7 cellular contexts compared by ENCODE assay signal in the genomic region with DNA sequence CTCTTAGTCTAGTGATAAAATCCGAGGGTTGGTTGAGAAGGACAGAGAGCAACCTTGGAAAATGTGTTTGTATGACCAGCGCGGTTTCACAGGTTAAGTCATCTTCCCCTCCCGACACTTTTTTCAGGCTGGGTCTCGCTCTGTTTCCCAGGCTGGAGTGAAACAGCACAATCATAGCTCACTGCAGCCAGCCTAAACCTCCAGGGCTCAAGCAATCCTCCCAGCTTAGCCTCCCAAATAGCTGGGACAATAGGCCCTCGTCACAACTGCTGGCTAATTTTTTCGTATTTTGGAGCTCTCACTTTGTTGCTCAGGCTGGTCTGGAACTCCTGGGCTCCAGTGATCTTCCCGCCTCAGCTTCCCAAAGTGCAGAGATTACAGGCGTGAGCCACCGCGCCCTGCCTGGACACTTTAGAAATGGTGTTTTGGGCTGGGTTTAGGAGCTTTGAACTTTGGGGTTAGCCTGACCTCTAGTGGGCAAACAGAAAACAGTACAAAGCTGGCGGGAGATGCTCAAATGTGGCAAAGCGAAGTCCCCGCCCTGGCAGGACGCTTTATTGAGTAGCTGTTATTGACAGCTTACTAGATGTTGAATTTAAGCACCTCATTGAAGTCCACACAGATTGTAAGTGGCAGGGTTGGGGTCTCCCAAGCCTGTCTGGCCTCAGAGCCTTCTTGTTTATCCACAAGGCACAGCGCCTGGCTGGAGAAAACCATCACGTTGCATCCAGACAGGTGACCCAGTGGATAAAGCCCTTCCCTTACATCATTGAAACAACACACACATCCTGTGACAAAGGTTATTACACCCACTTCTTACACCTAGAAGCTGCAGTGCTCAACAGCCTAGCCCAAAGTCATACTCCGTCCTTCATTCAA. TPM values are rescaled to one million over a fixed set of nuclear protein-coding genes. Genes with fewer than 3 reads are reported as not detected.
DNase-seq lines count a peak whose midpoint lies in the region; ATAC-seq and TF ChIP-seq lines count a peak whose summit lies in the region.

No MANE protein-coding gene starts in this region.

- in situ Hi-C loops in Panc1 (cut with HindIII; ENCODE audit: low pct_unique_long_range_greater_than_20kb, low sequenced_read_pairs), result no loop called here
- in situ Hi-C loops in transverse colon (cut with MboI; ENCODE audit: low pct_ligation_motif_present in 1 of 4, low pct_unique_long_range_greater_than_20kb in 1 of 4, low sequenced_read_pairs in 3 of 4), result loop anchor here (10.0 kb wide), 1 partner anchor 460 kb away; no protein-coding TSS in a partner anchor

- peak; percentile 93 for ATAC-seq in Panc1

- no peaks in the 10 kb centered on the region for H3K36me3 ChIP-seq in Panc1 (ENCODE audit: control insufficient read depth, insufficient read depth, low read length)
- no peaks in the 10 kb centered on the region for H3K36me3 ChIP-seq in osteoblast (ENCODE audit: insufficient read depth, low read length)
- no peaks in the 10 kb centered on the region for H3K36me3 ChIP-seq in transverse colon

- H3K9me3 ChIP-seq in Panc1 (ENCODE audit: control insufficient read depth, insufficient read depth, low read depth, low read length), result no peaks in the 10 kb centered on the region
- H3K9me3 ChIP-seq in osteoblast (ENCODE audit: low read depth, low read length), result no peaks in the 10 kb centered on the region
- H3K9me3 ChIP-seq in transverse colon, result no peaks in the 10 kb centered on the region

- intact Hi-C loops in Panc1 (cut with micrococcal nuclease; ENCODE audit: unreplicated experiment) (loop anchor here (1.0 to 10.0 kb wide), 2 partner anchors 250 to 462 kb away; a partner anchor contains a TSS), transverse colon (cut with DNase I; ENCODE audit: low total_unique reads) (loop anchor here (5.0 kb wide), 1 partner anchor 462 kb away; no protein-coding TSS in a partner anchor)

- TF ChIP-seq POLR2A in transverse colon (IDR thresholded peaks at IDR 0.05), result no peak

- no peaks in the 10 kb centered on the region; the same call in 1 of the 2 replicates for H3K27me3 ChIP-seq in Panc1 (ENCODE audit: control insufficient read depth, insufficient read depth, low read length)
- no peaks in the 10 kb centered on the region for H3K27me3 ChIP-seq in osteoblast (ENCODE audit: insufficient read depth, low read length)
- no peaks in the 10 kb centered on the region for H3K27me3 ChIP-seq in transverse colon

- DNase-seq in GM12864 (ENCODE audit: low read depth) (peak; percentile 39), HT1080 (ENCODE audit: low read depth) (peak; percentile 66), Panc1 (ENCODE audit: low read depth, low spot score) (peak; percentile 61), activated T-helper 1 cell treated with Interleukin-2 at 50 U/mL for 16 hours (ENCODE audit: low read depth) (peak; percentile 25), fibroblast of the conjunctiva (ENCODE audit: low read depth) (peak; percentile 43), osteoblast (ENCODE audit: insufficient read length, low spot score, missing footprints) (peak; percentile 81), transverse colon (peak; percentile 38)

- no peaks in the 10 kb centered on the region for H3K79me2 ChIP-seq in osteoblast (ENCODE audit: insufficient read depth, low read length)

- H3K4me1 ChIP-seq in Panc1 (ENCODE audit: control insufficient read depth, insufficient read depth, low read length) (no peaks in the 10 kb centered on the region), osteoblast (ENCODE audit: insufficient read depth, low read length) (peaks cover 3% of the 10 kb centered on the region), transverse colon (no peaks in the 10 kb centered on the region)

- POLR2A ChIA-PET in Panc1 (lab: Charles Lee), result no interaction called here

- BruUV-seq in Panc1 (replicated peaks; lab: Mats Ljungman, UMichigan), result no TSS peak

- peak; percentile 79 for TF ChIP-seq CTCF in GM12864 (IDR thresholded peaks at IDR 0.05; ENCODE audit: low read depth, low read length, missing control alignments)
- peak; percentile 85 for TF ChIP-seq CTCF in Panc1 (IDR thresholded peaks at IDR 0.05)
- peak; percentile 80 for TF ChIP-seq CTCF in osteoblast (IDR thresholded peaks at IDR 0.05; ENCODE audit: extremely low read depth, low read depth, low read length)
- peak; percentile 61 to 72 (median 65) for TF ChIP-seq CTCF in transverse colon (IDR thresholded peaks at IDR 0.05)

- WGBS in transverse colon (ENCODE audit: low coverage in 1 of 2), 2 donors, result 38 to 61% methylated on average over 8 to 18 of the region's 18 CpGs

- H4K20me1 ChIP-seq in osteoblast (ENCODE audit: insufficient read depth, low read length), result no peaks in the 10 kb centered on the region

- CTCF ChIA-PET in Panc1 (lab: Charles Lee), result interaction anchor here (0.5 to 1.8 kb wide), 15 partner anchors 10 to 701 kb away, joined by 3 to 14 read pairs (median 6); no protein-coding TSS in a partner anchor

- H2AFZ ChIP-seq in osteoblast (ENCODE audit: low read length), result peak overlapping the region; percentile 66

- H3K4me2 ChIP-seq in osteoblast (ENCODE audit: insufficient read depth, low read length), result no peak overlapping the region

- TF ChIP-seq EP300 in transverse colon (IDR thresholded peaks at IDR 0.05; ENCODE audit: low read depth), result no peak

- H3K27ac ChIP-seq in Panc1 (ENCODE audit: low read length), result no peak overlapping the region
- no peak overlapping the region for H3K27ac ChIP-seq in osteoblast (ENCODE audit: low read depth, low read length)
- H3K27ac ChIP-seq in transverse colon, result no peak overlapping the region

- no peak overlapping the region for H3K4me3 ChIP-seq in GM12864 (ENCODE audit: low read depth, low read length)
- no peak overlapping the region for H3K4me3 ChIP-seq in Panc1 (ENCODE audit: low read depth in 2 of 2, low read length in 2 of 2)
- H3K4me3 ChIP-seq in osteoblast (ENCODE audit: insufficient read depth, low read length), result no peak overlapping the region
- no peak overlapping the region for H3K4me3 ChIP-seq in transverse colon

RNA-seq across cellular contexts. Expression of a gene that starts 34.7 kb away (rescaled TPM):
- total RNA-seq in HT1080 (2014; rRNA removed; shearing (Covaris generic)), result 13.9 and 15.4 TPM in 2 replicates
- 19.0 and 25.9 TPM in 2 replicates for polyA plus RNA-seq in HT1080 (2015; cell fraction: cytosol; rRNA removed)
- 72.8 and 79.7 TPM in 2 replicates for polyA plus RNA-seq in HT1080 (2015; cell fraction: nucleus; rRNA removed)
- total RNA-seq in Panc1 (2021; ENCODE audit: unreplicated experiment), result 42.7 TPM
- 17.2 TPM for polyA plus RNA-seq in Panc1 (2012; ENCODE audit: insufficient read length)
- total RNA-seq in osteoblast, result 26.5 and 31.5 TPM in 2 replicates
- 10 to 100 TPM; 38.5 to 67.5 (median 58.5) TPM for total RNA-seq in transverse colon

Comparison
In these comparisons a context has a peak if more than half of its experiments do, and no peak if none do; other contexts are left out.
1. DNase-seq: peak in every context shown above with its lines; median percentile 81 in osteoblast; 66 in HT1080; 61 in Panc1; 43 in fibroblast of the conjunctiva; 39 in GM12864; 38 in transverse colon; 25 in activated T-helper 1 cell treated with Interleukin-2 at 50 U/mL for 16 hours.